ENCODE assay signal across 17 cellular contexts in the genomic region with DNA sequence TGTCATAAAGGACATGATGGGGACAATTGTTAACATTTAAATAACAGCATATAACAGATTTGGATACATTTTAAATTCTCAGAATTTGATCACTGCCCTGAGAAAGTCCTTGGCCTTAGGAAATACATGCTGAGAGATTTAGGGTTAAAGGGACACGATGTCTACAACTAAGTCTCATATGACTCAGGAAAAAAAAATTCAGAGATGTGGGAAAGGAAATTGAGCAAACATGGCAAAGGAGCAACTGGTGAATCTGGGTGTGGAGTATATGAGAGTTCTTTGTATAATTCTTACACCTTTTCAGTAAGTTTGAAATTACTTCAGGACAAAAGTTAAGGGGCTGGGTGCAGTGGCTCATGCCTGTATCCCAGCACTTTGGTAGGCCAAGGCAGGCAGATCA. TPM values are rescaled to one million over a fixed set of nuclear protein-coding genes. Genes with fewer than 3 reads are reported as not detected.
DNase-seq lines count a peak whose midpoint lies in the region; TF ChIP-seq lines count a peak whose summit lies in the region.
"Had no signal": no experiment of that assay in that cellular context is flagged by ENCODE, and none has a peak within 500 bp of the region (broad histone marks: within the 10 kb centered on the region; RNA-seq: fewer than 3 reads in every experiment).

No MANE protein-coding gene starts in this region.

- H3K4me3 ChIP-seq in epithelial cell of esophagus (ENCODE audit: low read length) = no peak overlapping the region
- H3K4me3 ChIP-seq: gastroesophageal sphincter, SJCRH30, stomach had no signal

- peak; percentile 83 for DNase-seq in GM03348 (ENCODE audit: low spot score)
- DNase-seq in RPMI7951 (ENCODE audit: low read depth) = peak; percentile 48
- peak; percentile 64 for DNase-seq in epithelial cell of esophagus (ENCODE audit: low read depth)
- peak; percentile 85 for DNase-seq in renal cortical epithelial cell (ENCODE audit: low read depth)
- DNase-seq in substantia nigra (lab: John Stamatoyannopoulos, UW) = no peak
- no peak for DNase-seq in occipital lobe (lab: John Stamatoyannopoulos, UW)
- DNase-seq in NOMO-1 treated with dmso at 0.1 percent for 144 hours (lab: John Stamatoyannopoulos, UW; ENCODE audit: unreplicated experiment) = no peak
- DNase-seq: activated naive CD4-positive, alpha-beta T cell treated with anti-CD3 and anti-CD28 coated beads, Interleukin-2, amount 50 U/mL, for 16 hours; CD8-positive, alpha-beta T cell; kidney; NCI-H1417; NCI-H748 treated with DMSO at 0.1 percent for 48 hours; retina; SJCRH30; stomach had no signal

- H3K27ac ChIP-seq in substantia nigra (ENCODE audit: low read depth, low read length, poor library complexity, severe bottlenecking) = no peak overlapping the region
- H3K27ac ChIP-seq: gastroesophageal sphincter, SJCRH30, stomach had no signal

- TF ChIP-seq CTCF in epithelial cell of esophagus (IDR thresholded peaks at IDR 0.05; ENCODE audit: insufficient read depth, low read depth, low read length, missing control alignments) = no peak

RNA-seq across cellular contexts. Expression of gene MPP3, which starts 18.2 kb away (rescaled TPM):
- total RNA-seq in RPMI7951 (2014; rRNA removed; shearing (Covaris generic)) = 4.9 and 6.1 TPM in 2 replicates
- 6.8 and 8.5 TPM in 2 replicates for total RNA-seq in renal cortical epithelial cell
- 27.1 TPM for total RNA-seq in occipital lobe
- total RNA-seq: CD8-positive, alpha-beta T cell had no signal

RNA-seq across cellular contexts. Expression of gene CD300LG, which starts 32.3 kb away (rescaled TPM):
- not detected in 2 replicates for total RNA-seq in RPMI7951 (2014; rRNA removed; shearing (Covaris generic))
- total RNA-seq in renal cortical epithelial cell (not detected in 2 replicates), occipital lobe (not detected)
- total RNA-seq: activated CD8-positive, alpha-beta memory T cell treated with anti-CD3 and anti-CD28 coated beads for 36 hours; CD8-positive, alpha-beta T cell; SJCRH30 had no signal

RNA-seq across cellular contexts. Expression of gene CFAP97D1, which starts 34.5 kb away (rescaled TPM):
- total RNA-seq in RPMI7951 (2014; rRNA removed; shearing (Covaris generic)) = not detected in 2 replicates
- total RNA-seq in renal cortical epithelial cell = under 0.01 TPM in 1 of 2 replicates, not detected in the other
- total RNA-seq in occipital lobe = not detected
- total RNA-seq: activated CD8-positive, alpha-beta memory T cell treated with anti-CD3 and anti-CD28 coated beads for 36 hours; CD8-positive, alpha-beta T cell; kidney; SJCRH30; stomach had no signal

RNA-seq across cellular contexts. Expression of gene DUSP3, which starts 35.9 kb away (rescaled TPM):
- total RNA-seq in RPMI7951 (2014; rRNA removed; shearing (Covaris generic)) = 32.3 and 32.4 TPM in 2 replicates
- 96.0 and 132 TPM in 2 replicates for total RNA-seq in renal cortical epithelial cell
- total RNA-seq in occipital lobe = 38.2 TPM

RNA-seq across cellular contexts. Expression of gene SOST, which starts 56.1 kb away (rescaled TPM):
- total RNA-seq in RPMI7951 (2014; rRNA removed; shearing (Covaris generic)) = not detected in 2 replicates
- total RNA-seq in renal cortical epithelial cell (not detected in 2 replicates), occipital lobe (not detected)
- total RNA-seq: activated CD8-positive, alpha-beta memory T cell treated with anti-CD3 and anti-CD28 coated beads for 36 hours; CD8-positive, alpha-beta T cell; SJCRH30; stomach had no signal

Comparison
In these comparisons a context has a peak if more than half of its experiments do, and no peak if none do; other contexts are left out.
1. DNase-seq: peak in GM03348 (single experiment), RPMI7951 (single experiment), epithelial cell of esophagus (single experiment) and renal cortical epithelial cell (single experiment); none in substantia nigra (0 of 49), occipital lobe (single experiment) and NOMO-1 treated with dmso at 0.1 percent for 144 hours (single experiment).